In genomic region chr2:70115646-70116442, GRCh38 we compare ENCODE assay signal across 10 cellular contexts. TPM values are rescaled to one million over a fixed set of nuclear protein-coding genes. Genes with fewer than 3 reads are reported as not detected.
A peak's percentile ranks its signal among the peaks of the same experiment; 100 is the strongest.
DNase-seq lines count a peak whose midpoint lies in the region; ATAC-seq, FAIRE-seq and TF ChIP-seq lines count a peak whose summit lies in the region.
"Had no signal": no experiment of that assay in that cellular context is flagged by ENCODE, and none has a peak within 500 bp of the region (broad histone marks: within the 10 kb centered on the region; RNA-seq: fewer than 3 reads in every experiment).

No MANE protein-coding gene starts in this region.

- ATAC-seq in GM18909 (IDR thresholded peaks at IDR 0.05; ENCODE audit: poor library complexity, unreplicated experiment) (peak; percentile 59), HG02884 (IDR thresholded peaks at IDR 0.05; ENCODE audit: unreplicated experiment) (peak; percentile 55), K562 (peak; percentile 40), gastrocnemius medialis (peak; percentile 87 to 93)

- peak in 2 of 4 experiments; percentile 25 to 41 for DNase-seq in K562 (ENCODE audit: extremely low read depth in 1 of 4, low spot score in 3 of 4)
- DNase-seq in gastrocnemius medialis, result peak; percentile 76 to 81
- no peak for DNase-seq in T-helper 1 cell
- no peak for DNase-seq in globus pallidus (ENCODE audit: low spot score)
- DNase-seq in stimulated activated CD4-positive, alpha-beta T cell treated with anti-CD3 and anti-CD28 coated beads, Interleukin-2, amount 100 ng/mL, for 48 hours, result no peak
- no peak for DNase-seq in hepatocyte (ENCODE audit: low spot score)

- H2AFZ ChIP-seq in K562 (ENCODE audit: low read depth, low read length) (peak overlapping the region; percentile 86), hepatocyte (no peak overlapping the region)

- no peak overlapping the region for H3K4me3 ChIP-seq in K562
- H3K4me3 ChIP-seq in gastrocnemius medialis, result peak overlapping the region in 2 of 4 donors; percentile 6 to 19
- H3K4me3 ChIP-seq in hepatocyte, result no peak overlapping the region

- POLR2A ChIA-PET in K562 (lab: Yijun Ruan, JAX), result interaction anchor here (0.6 to 3.2 kb wide), 14 partner anchors 8 to 201 kb away, joined by 3 to 16 read pairs (median 4); partner anchors contain the start of gene MXD1

- TF ChIP-seq POLR2A in K562 (conservative IDR thresholded peaks at IDR 0.05), result no peak
- no peak for TF ChIP-seq POLR2A in gastrocnemius medialis (IDR thresholded peaks at IDR 0.05)

- no peaks in the 10 kb centered on the region for H3K9me1 ChIP-seq in K562 (ENCODE audit: control insufficient read depth, insufficient read depth, low read length)

- H4K20me1 ChIP-seq in K562 (replicated peaks; ENCODE audit: control insufficient read depth, insufficient read depth, low read length), result no peaks in the 10 kb centered on the region
- no peaks in the 10 kb centered on the region for H4K20me1 ChIP-seq in hepatocyte (ENCODE audit: insufficient read depth, poor library complexity, severe bottlenecking)

- TF ChIP-seq CTCF in K562 (IDR thresholded peaks at IDR 0.05 in 2 of 3, conservative IDR thresholded peaks at IDR 0.05 in 1 of 3; ENCODE audit: insufficient read depth in 2 of 3, low read depth in 1 of 3, low read length in 3 of 3) (no peak), gastrocnemius medialis (IDR thresholded peaks at IDR 0.05 in 4 of 5, conservative IDR thresholded peaks at IDR 0.05 in 1 of 5) (no peak), hepatocyte (IDR thresholded peaks at IDR 0.05; ENCODE audit: poor library complexity) (no peak)

- TF ChIP-seq RAD21 in K562 (CRISPR knock-in tag; conservative IDR thresholded peaks at IDR 0.05 in 1 of 2, IDR thresholded peaks at IDR 0.05 in 1 of 2), result no peak

- FAIRE-seq in K562 (lab: Jason Lieb, UNC), result no peak
- FAIRE-seq: colon had no signal

- peak overlapping the region; percentile 48 to 74; a peak in 3 of 4 replicates for H3K9ac ChIP-seq in K562 (ENCODE audit: insufficient read depth in 1 of 2, low read depth in 2 of 2, low read length in 2 of 2)
- H3K9ac ChIP-seq: KMS-11 had no signal

- H3K9me3 ChIP-seq in K562 (replicated peaks; ENCODE audit: control insufficient read depth, insufficient read depth, low read depth, low read length), result no peaks in the 10 kb centered on the region
- no peaks in the 10 kb centered on the region for H3K9me3 ChIP-seq in gastrocnemius medialis
- no peaks in the 10 kb centered on the region for H3K9me3 ChIP-seq in hepatocyte (ENCODE audit: low read depth)

- WGBS in K562 (ENCODE audit: insufficient coverage, low coverage, missing lambda C conversion rate), result 31% methylated on average over 8 of the region's 8 CpGs
- WGBS in hepatocyte (ENCODE audit: low lambda C conversion rate, missing lambda C conversion rate), result 86% methylated on average over 8 of the region's 8 CpGs

- no peak for TF ChIP-seq EP300 in K562 (IDR thresholded peaks at IDR 0.05; ENCODE audit: low read length)

- H3K79me2 ChIP-seq in K562 (ENCODE audit: control insufficient read depth, insufficient read depth, low read length) (no peaks in the 10 kb centered on the region), hepatocyte (no peaks in the 10 kb centered on the region)

- BruUV-seq in K562 (replicated peaks; lab: Mats Ljungman, UMichigan), result no TSS peak

- in situ Hi-C loops in K562 (cut with MboI) (no loop called here), gastrocnemius medialis (cut with MboI; ENCODE audit: low sequenced_read_pairs in 4 of 4) (no loop called here)

- no peaks in the 10 kb centered on the region for H3K36me3 ChIP-seq in K562 (ENCODE audit: control insufficient read depth, insufficient read depth, low read length)
- H3K36me3 ChIP-seq in gastrocnemius medialis, result no peaks in the 10 kb centered on the region
- no peaks in the 10 kb centered on the region for H3K36me3 ChIP-seq in hepatocyte (replicated peaks; ENCODE audit: insufficient read depth, low read depth)

- peak overlapping the region; percentile 20 for H3K27ac ChIP-seq in K562 (ENCODE audit: extremely low read depth, low read depth, low read length)
- peak overlapping the region; percentile 88 to 95 (median 92) for H3K27ac ChIP-seq in gastrocnemius medialis
- H3K27ac ChIP-seq in hepatocyte, result no peak overlapping the region
- H3K27ac ChIP-seq: KMS-11 had no signal

- H3K4me1 ChIP-seq in K562 (replicated peaks in 1 of 2; ENCODE audit: control insufficient read depth in 2 of 2, insufficient read depth in 2 of 2, low read length in 2 of 2) (peaks cover 31 to 50% of the 10 kb centered on the region in 2 experiments), gastrocnemius medialis (peaks cover 52 to 72% of the 10 kb centered on the region in 2 donors), hepatocyte (ENCODE audit: insufficient read depth) (peaks cover 8% of the 10 kb centered on the region)

- peak overlapping the region; percentile 50 for H3K4me2 ChIP-seq in K562 (ENCODE audit: insufficient read depth, low read length)
- no peak overlapping the region for H3K4me2 ChIP-seq in hepatocyte
- H3K4me2 ChIP-seq: KMS-11 had no signal

- no peaks in the 10 kb centered on the region for H3K27me3 ChIP-seq in K562 (ENCODE audit: control insufficient read depth in 2 of 2, insufficient read depth in 2 of 2, low read length in 2 of 2)
- H3K27me3 ChIP-seq in gastrocnemius medialis, result no peaks in the 10 kb centered on the region
- H3K27me3 ChIP-seq in hepatocyte, result no peaks in the 10 kb centered on the region

- intact Hi-C loops in K562 (cut with micrococcal nuclease) (no loop called here), gastrocnemius medialis (cut with DNase I; ENCODE audit: low total_unique reads) (no loop called here)

- no peaks in the 10 kb centered on the region for H3K9me2 ChIP-seq in hepatocyte (replicated peaks; ENCODE audit: insufficient read depth)

- CTCF ChIA-PET in K562 (lab: Yijun Ruan, JAX; ENCODE audit: low intra/inter-chr PET ratio), result no interaction called here

TF ChIP-seq in K562, 482 proteins besides CTCF, POLR2A, EP300 and RAD21 (continues in another document):
- 0 out of 2 replicates have a peak, but pooled peaks have one; percentile 13 for TF ChIP-seq TFAP4 (CRISPR knock-in tag; IDR thresholded peaks at IDR 0.05; ENCODE audit: borderline replicate concordance)
- TF ChIP-seq FOXK1 (CRISPR knock-in tag; IDR thresholded peaks at IDR 0.05; ENCODE audit: borderline replicate concordance), result no peak
- TF ChIP-seq ZNF592 (IDR thresholded peaks at IDR 0.05), result peak; percentile 68; the same call in 1 of the 2 replicates
- TF ChIP-seq ZNF830 (CRISPR knock-in tag; IDR thresholded peaks at IDR 0.05), result no peak

RNA-seq across cellular contexts. Expression of gene PCBP1, which starts 28.6 kb away (rescaled TPM):
- 30.2 and 53.7 TPM in 2 replicates for total RNA-seq in K562 (2011; cell fraction: chromatin; rRNA removed; ENCODE audit: low replicate concordance)
- total RNA-seq in K562 (2011; cell fraction: nucleolus; rRNA removed), result 60.7 and 63.0 TPM in 2 replicates
- 58.0 and 69.2 TPM in 2 replicates for total RNA-seq in K562 (2011; cell fraction: nucleoplasm; rRNA removed)
- 78.1 and 99.4 TPM in 2 replicates for total RNA-seq in K562 (2014; rRNA removed)
- 58.9 and 61.9 TPM in 2 replicates for total RNA-seq in K562 (2014; rRNA removed; fragmentation: Illumina TruSeq; extraction: Trizol)
- total RNA-seq in K562 (2015; rRNA removed; fragmentation: Illumina TruSeq; extraction: Trizol), result 72.5 and 76.0 TPM in 2 replicates
- total RNA-seq in K562 (2021), result 407 and 420 TPM in 2 replicates
- 122 and 123 TPM in 2 replicates for polyA plus RNA-seq in K562 (2011; rRNA removed)
- 131 and 249 TPM in 2 replicates for polyA plus RNA-seq in K562 (2011; cell fraction: cytosol; rRNA removed)
- polyA plus RNA-seq in K562 (2011; cell fraction: nucleus; rRNA removed), result 78.5 and 114 TPM in 2 replicates
- polyA plus RNA-seq in K562 (2012), result 431 TPM in 2 replicates
- 347 and 391 TPM in 2 replicates for polyA plus RNA-seq in K562 (2014; fragmentation: Illumina TruSeq; extraction: Trizol)
- 10 to 100 TPM; 19.2 to 23.9 TPM for polyA plus RNA-seq in K562 (2014; fragmentation: Nextera tagmentation; extraction: Ambion mirVana)
- polyA plus RNA-seq in K562 (2014; rRNA removed), result 212 and 227 TPM in 2 replicates
- 55.6 and 69.8 TPM in 2 replicates for polyA minus RNA-seq in K562 (2011; rRNA and poly(A)+ RNA removed)
- 92.3 and 95.3 TPM in 2 replicates for polyA minus RNA-seq in K562 (2011; cell fraction: cytosol; rRNA and poly(A)+ RNA removed)
- polyA minus RNA-seq in K562 (2011; cell fraction: nucleus; rRNA and poly(A)+ RNA removed), result 36.1 and 36.7 TPM in 2 replicates
- 100 to 1,000 TPM; 178 to 296 (median 262) TPM for total RNA-seq in gastrocnemius medialis
- 88.5 and 97.1 TPM in 2 replicates for total RNA-seq in hepatocyte
- 180 and 183 TPM in 2 replicates for polyA plus RNA-seq in hepatocyte

Comparison
In these comparisons a context has a peak if more than half of its experiments do, and no peak if none do; other contexts are left out.
1. ATAC-seq: peak in every context shown above with its lines; median percentile 90 in gastrocnemius medialis; 59 in GM18909; 55 in HG02884; 40 in K562.
2. DNase-seq: peak in gastrocnemius medialis (2 of 2); none in T-helper 1 cell (0 of 5), globus pallidus (single experiment), stimulated activated CD4-positive, alpha-beta T cell treated with anti-CD3 and anti-CD28 coated beads, Interleukin-2, amount 100 ng/mL, for 48 hours (0 of 2) and hepatocyte (single experiment).